ENCODE assay signal across 14 cellular contexts in genomic region chr1:96509944-96510343, GRCh38.
DNase-seq lines count a peak whose midpoint lies in the region; ATAC-seq and TF ChIP-seq lines count a peak whose summit lies in the region.
"Had no signal": no experiment of that assay in that cellular context is flagged by ENCODE, and none has a peak within 500 bp of the region (broad histone marks: within the 10 kb centered on the region; RNA-seq: fewer than 3 reads in every experiment).

No MANE protein-coding gene starts in this region.

- no peak for ATAC-seq in GM23338
- no peak for ATAC-seq in activated T-cell treated with anti-CD3 and anti-CD28 coated beads, Interleukin-2, amount 50 U/mL, for 72 hours (replicated peaks in 1 of 2)
- ATAC-seq: A549 had no signal

- H3K4me1 Mint-ChIP-seq in GM23338 (peaks cover 21% of the 10 kb centered on the region), H9 (peaks cover 23 to 47% of the 10 kb centered on the region in 2 experiments)
- no peaks in the 10 kb centered on the region for H3K4me1 Mint-ChIP-seq in activated T-cell treated with anti-CD3 and anti-CD28 coated beads, Interleukin-2, amount 50 U/mL, for 72 hours (ENCODE audit: low read depth)
- H3K4me1 Mint-ChIP-seq: CD4-positive, alpha-beta memory T cell had no signal

- H3K27me3 ChIP-seq in GM23338 (ENCODE audit: insufficient read depth): no peaks in the 10 kb centered on the region
- H3K27me3 ChIP-seq in H9 (ENCODE audit: insufficient read depth, low read length): no peaks in the 10 kb centered on the region
- no peaks in the 10 kb centered on the region for H3K27me3 ChIP-seq in osteoblast (ENCODE audit: insufficient read depth, low read length)
- H3K27me3 ChIP-seq in effector memory CD4-positive, alpha-beta T cell (replicated peaks; ENCODE audit: control insufficient read depth, insufficient read depth, low read length, poor library complexity, severe bottlenecking): no peaks in the 10 kb centered on the region
- H3K27me3 ChIP-seq: BE2C had no signal

- H3K79me2 ChIP-seq in GM23338 (replicated peaks; ENCODE audit: insufficient read depth) (no peaks in the 10 kb centered on the region), H9 (ENCODE audit: insufficient read depth, low read length) (no peaks in the 10 kb centered on the region), osteoblast (ENCODE audit: insufficient read depth, low read length) (no peaks in the 10 kb centered on the region)

- H3K27ac Mint-ChIP-seq in GM23338 (0 out of 2 replicates have a peak overlapping the region, but pooled peaks have one; percentile 19), H9 (peak overlapping the region in 2 of 3 experiments; percentile 57 to 69; a peak in 5 of 7 replicates)
- no peak overlapping the region for H3K27ac Mint-ChIP-seq in activated T-cell treated with anti-CD3 and anti-CD28 coated beads, Interleukin-2, amount 50 U/mL, for 72 hours
- H3K27ac Mint-ChIP-seq: CD4-positive, alpha-beta memory T cell had no signal

- H3K4me2 ChIP-seq in GM23338 (no peak overlapping the region), H9 (ENCODE audit: insufficient read depth, insufficient read length, low read length) (no peak overlapping the region), osteoblast (ENCODE audit: insufficient read depth, low read length) (no peak overlapping the region)
- H3K4me2 ChIP-seq: A549 had no signal

- no peak overlapping the region for H2BK15ac ChIP-seq in H9 (ENCODE audit: low read depth, low read length)

- no peak overlapping the region for H2AK5ac ChIP-seq in H9 (ENCODE audit: insufficient read length, low read length)

- H3K36me3 Mint-ChIP-seq in GM23338 (ENCODE audit: low read depth): no peaks in the 10 kb centered on the region
- H3K36me3 Mint-ChIP-seq in H9 (ENCODE audit: insufficient read depth in 1 of 3, low read depth in 3 of 3): no peaks in the 10 kb centered on the region; a peak in 1 of 7 replicates
- H3K36me3 Mint-ChIP-seq in activated T-cell treated with anti-CD3 and anti-CD28 coated beads, Interleukin-2, amount 50 U/mL, for 72 hours (ENCODE audit: insufficient read depth in 2 of 2): no peaks in the 10 kb centered on the region
- H3K36me3 Mint-ChIP-seq: CD4-positive, alpha-beta memory T cell had no signal

- H2BK120ac ChIP-seq in H9 (ENCODE audit: low read depth, low read length, poor library complexity, severe bottlenecking): no peak overlapping the region

- no peak overlapping the region for H3T11ph ChIP-seq in H9 (ENCODE audit: low read length)

- no peak overlapping the region for H3K18ac ChIP-seq in H9 (ENCODE audit: insufficient read length, low read depth, low read length)

- no peak overlapping the region for H3K4me3 ChIP-seq in GM23338
- no peak overlapping the region for H3K4me3 ChIP-seq in osteoblast (ENCODE audit: insufficient read depth, low read length)
- no peak overlapping the region for H3K4me3 ChIP-seq in effector memory CD4-positive, alpha-beta T cell (ENCODE audit: insufficient read depth, low read depth, low read length, poor library complexity, severe bottlenecking)
- H3K4me3 ChIP-seq: A549 had no signal

- H2BK5ac ChIP-seq in H9 (ENCODE audit: insufficient read length, low read length): no peak overlapping the region

- no peak overlapping the region for H2BK20ac ChIP-seq in H9 (ENCODE audit: low read depth, low read length, poor library complexity, severe bottlenecking)

- no peak overlapping the region for H4K91ac ChIP-seq in H9 (ENCODE audit: insufficient read length, low read depth, low read length)

- no peak overlapping the region for H4K8ac ChIP-seq in H9 (replicated peaks; ENCODE audit: insufficient read length, low read depth, low read length)

- no peaks in the 10 kb centered on the region for H3K9me2 ChIP-seq in GM23338 (ENCODE audit: insufficient read depth)

- no peak overlapping the region for H2BK12ac ChIP-seq in H9 (ENCODE audit: insufficient read length, low read depth, low read length)

- no peaks in the 10 kb centered on the region for H3K4me1 ChIP-seq in GM23338 (ENCODE audit: insufficient read depth)
- no peaks in the 10 kb centered on the region for H3K4me1 ChIP-seq in H9 (ENCODE audit: insufficient read depth, low read length)
- no peaks in the 10 kb centered on the region for H3K4me1 ChIP-seq in osteoblast (ENCODE audit: insufficient read depth, low read length)
- no peaks in the 10 kb centered on the region for H3K4me1 ChIP-seq in effector memory CD4-positive, alpha-beta T cell (ENCODE audit: control insufficient read depth, insufficient read depth, low read length, poor library complexity, severe bottlenecking)
- H3K4me1 ChIP-seq: A549, BE2C had no signal

- H3K27me3 Mint-ChIP-seq in GM23338 (ENCODE audit: insufficient read depth, low read depth, poor library complexity): no peaks in the 10 kb centered on the region
- no peaks in the 10 kb centered on the region for H3K27me3 Mint-ChIP-seq in H9 (ENCODE audit: low read depth)
- peaks cover 14% of the 10 kb centered on the region for H3K27me3 Mint-ChIP-seq in activated T-cell treated with anti-CD3 and anti-CD28 coated beads, Interleukin-2, amount 50 U/mL, for 72 hours (ENCODE audit: low read depth)

- H3K4ac ChIP-seq in H9 (ENCODE audit: low read depth, low read length): no peak overlapping the region

- TF ChIP-seq CTCF in GM23338 (conservative IDR thresholded peaks at IDR 0.05; ENCODE audit: low read depth in 2 of 2) (no peak), H9 (conservative IDR thresholded peaks at IDR 0.05) (no peak), osteoblast (IDR thresholded peaks at IDR 0.05; ENCODE audit: extremely low read depth, low read depth, low read length) (no peak)

- H3K36me3 ChIP-seq in GM23338 (ENCODE audit: insufficient read depth): no peaks in the 10 kb centered on the region
- H3K36me3 ChIP-seq in osteoblast (ENCODE audit: insufficient read depth, low read length): no peaks in the 10 kb centered on the region
- H3K36me3 ChIP-seq in effector memory CD4-positive, alpha-beta T cell (ENCODE audit: control insufficient read depth, insufficient read depth, low read length): no peaks in the 10 kb centered on the region
- H3K36me3 ChIP-seq: BE2C had no signal

- no peak overlapping the region for H4K5ac ChIP-seq in H9 (ENCODE audit: insufficient read length, low read depth, low read length)

- H3K9ac ChIP-seq in H9 (ENCODE audit: extremely low read depth, insufficient read length, low read length): no peak overlapping the region

- WGBS in H9 (ENCODE audit: extremely low coverage, insufficient read length, low lambda C conversion rate): no CpG with 5 or more reads among the region's 2 CpGs

- H2AFZ ChIP-seq in GM23338: no peak overlapping the region
- H2AFZ ChIP-seq in H9 (ENCODE audit: low read length): no peak overlapping the region
- no peak overlapping the region for H2AFZ ChIP-seq in osteoblast (ENCODE audit: low read length)

- H3K27ac ChIP-seq in GM23338 (ENCODE audit: low read depth): no peak overlapping the region
- H3K27ac ChIP-seq in H9 (ENCODE audit: insufficient read length, low read depth, low read length): no peak overlapping the region
- H3K27ac ChIP-seq in osteoblast (ENCODE audit: low read depth, low read length): no peak overlapping the region
- H3K27ac ChIP-seq in effector memory CD4-positive, alpha-beta T cell (ENCODE audit: insufficient read depth, low read length, poor library complexity, severe bottlenecking): no peak overlapping the region
- H3K27ac ChIP-seq: A549, C4-2B, HL-60 had no signal

- no peaks in the 10 kb centered on the region for H3K79me1 ChIP-seq in H9 (ENCODE audit: insufficient read depth, low read depth, low read length, poor library complexity, severe bottlenecking)

- DNase-seq in GM23338 (ENCODE audit: low spot score): no peak
- no peak for DNase-seq in H9
- peak; percentile 15 for DNase-seq in myocyte (ENCODE audit: low read depth)
- peak; percentile 71 for DNase-seq in osteoblast (ENCODE audit: insufficient read length, low spot score, missing footprints)
- DNase-seq in activated T-cell treated with anti-CD3 and anti-CD28 coated beads, Interleukin-2, amount 50 U/mL, for 72 hours: no peak
- DNase-seq in effector memory CD4-positive, alpha-beta T cell: no peak
- DNase-seq in NCI-H345 treated with DMSO at 0.1 percent for 48 hours (lab: John Stamatoyannopoulos, UW; ENCODE audit: unreplicated experiment): no peak
- DNase-seq in RPMI8226: no peak
- DNase-seq: BE2C; CD4-positive, alpha-beta memory T cell; GF-D8 had no signal

- H4K20me1 ChIP-seq in GM23338 (replicated peaks; ENCODE audit: insufficient read depth) (no peaks in the 10 kb centered on the region), H9 (ENCODE audit: control insufficient read depth, insufficient read depth, insufficient read length) (no peaks in the 10 kb centered on the region), osteoblast (ENCODE audit: insufficient read depth, low read length) (no peaks in the 10 kb centered on the region)

- H3K14ac ChIP-seq in H9 (ENCODE audit: insufficient read depth, low read length): no peak overlapping the region

- no peak overlapping the region for H3K4me3 Mint-ChIP-seq in GM23338
- no peak overlapping the region for H3K4me3 Mint-ChIP-seq in H9
- H3K4me3 Mint-ChIP-seq in activated T-cell treated with anti-CD3 and anti-CD28 coated beads, Interleukin-2, amount 50 U/mL, for 72 hours: no peak overlapping the region
- H3K4me3 Mint-ChIP-seq: CD4-positive, alpha-beta memory T cell had no signal

- no peaks in the 10 kb centered on the region for H3F3A ChIP-seq in GM23338 (replicated peaks; ENCODE audit: low read depth)

- H3K56ac ChIP-seq in H9 (ENCODE audit: insufficient read length, low read depth, low read length): no peak overlapping the region

- H3K9me3 Mint-ChIP-seq in GM23338: no peaks in the 10 kb centered on the region
- no peaks in the 10 kb centered on the region for H3K9me3 Mint-ChIP-seq in H9
- H3K9me3 Mint-ChIP-seq in activated T-cell treated with anti-CD3 and anti-CD28 coated beads, Interleukin-2, amount 50 U/mL, for 72 hours: no peaks in the 10 kb centered on the region
- H3K9me3 Mint-ChIP-seq: CD4-positive, alpha-beta memory T cell had no signal

- H3K23me2 ChIP-seq in H9 (ENCODE audit: insufficient read length, low read depth, low read length, poor library complexity, severe bottlenecking): no peaks in the 10 kb centered on the region

- no peak overlapping the region for H3K23ac ChIP-seq in H9 (ENCODE audit: insufficient read length, low read depth, low read length)

- H3K9me3 ChIP-seq in H9 (ENCODE audit: control insufficient read depth, low read depth, low read length) (no peaks in the 10 kb centered on the region), osteoblast (ENCODE audit: low read depth, low read length) (no peaks in the 10 kb centered on the region)
- no peaks in the 10 kb centered on the region for H3K9me3 ChIP-seq in effector memory CD4-positive, alpha-beta T cell (ENCODE audit: control insufficient read depth, low read length)
- H3K9me3 ChIP-seq: A549, BE2C had no signal

TF ChIP-seq in GM23338, 12 proteins besides CTCF, POLR2A, EP300 and RAD21 (continues in another document):
- no peak for TF ChIP-seq STAT1 (IDR thresholded peaks at IDR 0.05; ENCODE audit: unreplicated experiment)

Comparison
In these comparisons a context has a peak if more than half of its experiments do, and no peak if none do; other contexts are left out.
1. DNase-seq: peak in myocyte (single experiment) and osteoblast (single experiment); none in GM23338 (single experiment), H9 (single experiment), activated T-cell treated with anti-CD3 and anti-CD28 coated beads, Interleukin-2, amount 50 U/mL, for 72 hours (0 of 2), effector memory CD4-positive, alpha-beta T cell (0 of 3), NCI-H345 treated with DMSO at 0.1 percent for 48 hours (single experiment) and RPMI8226 (single experiment).